ENCODE assay signal across 27 cellular contexts in the genomic region with DNA sequence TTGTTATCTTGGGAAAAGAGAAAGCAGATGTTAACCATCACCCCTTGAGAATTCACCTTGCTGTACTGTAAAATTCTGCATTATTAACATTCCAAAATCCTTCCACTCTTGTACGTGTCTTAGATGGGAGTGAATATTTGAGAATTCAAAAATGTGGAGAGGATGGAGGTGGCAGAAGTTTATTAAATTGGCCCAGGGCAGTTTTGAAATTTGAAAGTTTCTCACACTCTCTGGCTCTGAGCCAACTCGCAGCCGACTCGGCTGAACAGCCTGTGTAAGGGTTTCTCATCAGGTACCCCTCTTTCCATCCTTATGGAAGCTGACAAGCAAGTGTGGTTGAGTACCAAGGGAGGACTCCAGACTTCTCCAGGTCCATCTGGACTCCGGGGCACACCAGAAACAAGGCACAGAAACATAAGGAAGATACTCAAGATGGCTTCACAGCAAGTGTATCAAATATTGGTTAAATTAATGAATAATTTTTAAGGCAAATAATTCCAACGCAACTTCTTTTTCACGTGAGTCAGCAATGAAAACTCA. TPM values are rescaled to one million over a fixed set of nuclear protein-coding genes. Genes with fewer than 3 reads are reported as not detected.
A peak's percentile ranks its signal among the peaks of the same experiment; 100 is the strongest.
DNase-seq lines count a peak whose midpoint lies in the region; ATAC-seq, FAIRE-seq and TF ChIP-seq lines count a peak whose summit lies in the region.
"Had no signal": no experiment of that assay in that cellular context is flagged by ENCODE, and none has a peak within 500 bp of the region (broad histone marks: within the 10 kb centered on the region; RNA-seq: fewer than 3 reads in every experiment).

No MANE protein-coding gene starts in this region.

- no peak overlapping the region for H3K4me2 ChIP-seq in K562 (ENCODE audit: insufficient read depth, low read length)

- POLR2A ChIA-PET in K562 (lab: Yijun Ruan, JAX) = interaction anchor here (1.3 kb wide), 1 partner anchor 9 kb away, joined by 3 read pairs; no protein-coding TSS in a partner anchor

- no peak for TF ChIP-seq POLR2A in K562 (conservative IDR thresholded peaks at IDR 0.05)

- H3K4me1 Mint-ChIP-seq in nephron = peaks cover 17% of the 10 kb centered on the region

- peak overlapping the region; percentile 87 for H2AFZ ChIP-seq in K562 (ENCODE audit: low read depth, low read length)
- H2AFZ ChIP-seq: GM23338 had no signal

- peak overlapping the region in 2 of 3 experiments; percentile 21 to 40 for H3K4me3 Mint-ChIP-seq in nephron
- H3K4me3 Mint-ChIP-seq: CD4-positive, alpha-beta T cell; GM23338; HFFc6 had no signal

- H3K9me3 Mint-ChIP-seq in nephron = no peaks in the 10 kb centered on the region
- H3K9me3 Mint-ChIP-seq: CD4-positive, alpha-beta T cell; HFFc6; IgD-negative memory B cell had no signal

- peak; percentile 70 for FAIRE-seq in GM19239 (lab: Jason Lieb, UNC)
- FAIRE-seq in K562 (lab: Jason Lieb, UNC) = no peak
- FAIRE-seq: A204.1, D721Med, HepG2, HTR-8/SVneo had no signal

- intact Hi-C loops in K562 (cut with micrococcal nuclease) (loop anchor here (10.0 kb wide), 1 partner anchor 70 kb away; no protein-coding TSS in a partner anchor), ascending aorta (cut with DNase I) (no loop called here)

- BruUV-seq in K562 (replicated peaks; lab: Mats Ljungman, UMichigan) = no TSS peak

- peak overlapping the region in 2 of 3 experiments; percentile 14 to 26 for H3K27ac Mint-ChIP-seq in nephron
- H3K27ac Mint-ChIP-seq: CD4-positive, alpha-beta T cell; GM23338; HFFc6; IgD-negative memory B cell had no signal

- no peak for ATAC-seq in K562
- ATAC-seq: GM23338, HCT116, HepG2 had no signal

- H3K27me3 ChIP-seq in K562 (ENCODE audit: control insufficient read depth in 2 of 2, insufficient read depth in 2 of 2, low read length in 2 of 2) (no peaks in the 10 kb centered on the region), ascending aorta (peaks cover 19% of the 10 kb centered on the region)

- no peaks in the 10 kb centered on the region for H3K36me3 Mint-ChIP-seq in nephron (ENCODE audit: low read depth)

- CTCF ChIA-PET in K562 (lab: Yijun Ruan, JAX; ENCODE audit: low intra/inter-chr PET ratio) = no interaction called here

- H3K9me1 ChIP-seq in K562 (ENCODE audit: control insufficient read depth, insufficient read depth, low read length) = no peaks in the 10 kb centered on the region

- H3K36me3 ChIP-seq in K562 (ENCODE audit: control insufficient read depth, insufficient read depth, low read length) (no peaks in the 10 kb centered on the region), ascending aorta (no peaks in the 10 kb centered on the region)

- no peaks in the 10 kb centered on the region for H4K20me1 ChIP-seq in K562 (replicated peaks; ENCODE audit: control insufficient read depth, insufficient read depth, low read length)

- no peaks in the 10 kb centered on the region for H3K79me2 ChIP-seq in K562 (ENCODE audit: control insufficient read depth, insufficient read depth, low read length)

- H3K9me3 ChIP-seq in K562 (replicated peaks; ENCODE audit: control insufficient read depth, insufficient read depth, low read depth, low read length) (peaks cover 21% of the 10 kb centered on the region), ascending aorta (no peaks in the 10 kb centered on the region)
- H3K9me3 ChIP-seq: Caco-2 had no signal

- WGBS in K562 (ENCODE audit: insufficient coverage, low coverage, missing lambda C conversion rate) = 55% methylated on average over 7 of the region's 7 CpGs

- TF ChIP-seq CTCF in K562 (IDR thresholded peaks at IDR 0.05 in 2 of 3, conservative IDR thresholded peaks at IDR 0.05 in 1 of 3; ENCODE audit: insufficient read depth in 2 of 3, low read depth in 1 of 3, low read length in 3 of 3) (no peak), nephron (IDR thresholded peaks at IDR 0.05; ENCODE audit: unreplicated experiment in 3 of 3) (no peak), ascending aorta (IDR thresholded peaks at IDR 0.05) (no peak)

- H3K9ac ChIP-seq in K562 (ENCODE audit: insufficient read depth in 1 of 2, low read depth in 2 of 2, low read length in 2 of 2) = no peak overlapping the region; a peak in 1 of 4 replicates

- in situ Hi-C loops in K562 (cut with MboI) = no loop called here

- no peak for TF ChIP-seq EP300 in K562 (IDR thresholded peaks at IDR 0.05; ENCODE audit: low read length)

- H3K4me1 ChIP-seq in K562 (replicated peaks in 1 of 2; ENCODE audit: control insufficient read depth in 2 of 2, insufficient read depth in 2 of 2, low read length in 2 of 2) (peaks cover 30 to 32% of the 10 kb centered on the region in 2 experiments), ascending aorta (peaks cover 0 to 2% of the 10 kb centered on the region in 2 donors)
- H3K4me1 ChIP-seq: Caco-2 had no signal

- TF ChIP-seq RAD21 in K562 (CRISPR knock-in tag; conservative IDR thresholded peaks at IDR 0.05 in 1 of 2, IDR thresholded peaks at IDR 0.05 in 1 of 2) = no peak

- H3K27ac ChIP-seq in K562 (ENCODE audit: extremely low read depth, low read depth, low read length) (no peak overlapping the region; the same call in 2 of the 3 replicates), ascending aorta (no peak overlapping the region)
- H3K27ac ChIP-seq: C4-2B, HL-60 had no signal

- DNase-seq in GM19239 (ENCODE audit: insufficient read length, low spot score) (no peak), NCI-H2171 (lab: John Stamatoyannopoulos, UW) (peak; percentile 27), K562 (ENCODE audit: extremely low read depth in 1 of 4, low spot score in 3 of 4) (peak in 3 of 4 experiments; percentile 48 to 55 (median 50)), ascending aorta (ENCODE audit: low spot score in 2 of 2) (no peak), DMS53 (lab: John Stamatoyannopoulos, UW) (no peak), HUDEP-2 (lab: John Stamatoyannopoulos, UW; ENCODE audit: unreplicated experiment in 76 of 76) (no peak)
- no peak for DNase-seq in stimulated activated naive CD4-positive, alpha-beta T cell (lab: John Stamatoyannopoulos, UW)
- DNase-seq: ACHN; AML-193; Caco-2; CD4-positive, alpha-beta T cell; DND-41; EL; H7; HFFc6; KG1 had no signal

- H3K4me3 ChIP-seq in K562 (no peak overlapping the region), ascending aorta (no peak overlapping the region)
- H3K4me3 ChIP-seq: GM12878, GM23338 had no signal

- peaks cover 79% of the 10 kb centered on the region for H3K27me3 Mint-ChIP-seq in nephron (ENCODE audit: low read depth)

TF ChIP-seq in K562, 482 proteins besides CTCF, POLR2A, EP300 and RAD21 (continues in another document):
- TF ChIP-seq CTCFL (IDR thresholded peaks at IDR 0.05; ENCODE audit: borderline replicate concordance, insufficient read depth, low read depth, low read length, poor library complexity, severe bottlenecking) = no peak
- no peak for TF ChIP-seq RFX1 (IDR thresholded peaks at IDR 0.05)

RNA-seq across cellular contexts. Expression of gene RRAGC, which starts 45.1 kb away (rescaled TPM):
- total RNA-seq in K562 (2011; cell fraction: chromatin; rRNA removed; ENCODE audit: low replicate concordance) = 9.8 and 29.7 TPM in 2 replicates
- total RNA-seq in K562 (2011; cell fraction: nucleolus; rRNA removed) = 6.5 and 6.7 TPM in 2 replicates
- total RNA-seq in K562 (2011; cell fraction: nucleoplasm; rRNA removed) = 12.3 and 24.0 TPM in 2 replicates
- total RNA-seq in K562 (2014; rRNA removed) (3.9 and 4.4 TPM in 2 replicates), K562 (2014; rRNA removed; fragmentation: Illumina TruSeq; extraction: Trizol) (10.7 and 11.9 TPM in 2 replicates), K562 (2015; rRNA removed; fragmentation: Illumina TruSeq; extraction: Trizol) (13.1 and 13.4 TPM in 2 replicates), K562 (2021) (13.6 and 14.6 TPM in 2 replicates), ascending aorta (6.2 TPM)
- polyA plus RNA-seq in K562 (2011; rRNA removed) (9.4 and 10.9 TPM in 2 replicates), K562 (2014; fragmentation: Illumina TruSeq; extraction: Trizol) (14.2 and 14.8 TPM in 2 replicates), K562 (2014; fragmentation: Nextera tagmentation; extraction: Ambion mirVana) (10 to 100 TPM; 10.4 to 16.9 TPM), K562 (2014; rRNA removed) (7.3 and 10.6 TPM in 2 replicates)
- 2.7 and 7.6 TPM in 2 replicates for polyA plus RNA-seq in K562 (2011; cell fraction: cytosol; rRNA removed)
- 3.3 and 4.9 TPM in 2 replicates for polyA plus RNA-seq in K562 (2011; cell fraction: nucleus; rRNA removed)
- polyA plus RNA-seq in K562 (2012) = 18.3 and 27.8 TPM in 2 replicates
- 8.5 and 10.3 TPM in 2 replicates for polyA minus RNA-seq in K562 (2011; rRNA and poly(A)+ RNA removed)
- 5.1 and 5.2 TPM in 2 replicates for polyA minus RNA-seq in K562 (2011; cell fraction: cytosol; rRNA and poly(A)+ RNA removed)
- polyA minus RNA-seq in K562 (2011; cell fraction: nucleus; rRNA and poly(A)+ RNA removed) = 2.2 and 6.1 TPM in 2 replicates

RNA-seq across cellular contexts. Expression of gene MYCBP, which starts 58.6 kb away (rescaled TPM):
- total RNA-seq in K562 (2011; cell fraction: chromatin; rRNA removed; ENCODE audit: low replicate concordance) = 4.2 and 8.4 TPM in 2 replicates
- 4.3 and 4.8 TPM in 2 replicates for total RNA-seq in K562 (2011; cell fraction: nucleolus; rRNA removed)
- 12.2 and 25.1 TPM in 2 replicates for total RNA-seq in K562 (2011; cell fraction: nucleoplasm; rRNA removed)
- total RNA-seq in K562 (2014; rRNA removed) (32.3 and 33.5 TPM in 2 replicates), K562 (2014; rRNA removed; fragmentation: Illumina TruSeq; extraction: Trizol) (76.2 and 86.3 TPM in 2 replicates), K562 (2015; rRNA removed; fragmentation: Illumina TruSeq; extraction: Trizol) (43.9 and 49.6 TPM in 2 replicates), K562 (2021) (78.9 and 92.3 TPM in 2 replicates), ascending aorta (0.64 TPM)
- polyA plus RNA-seq in K562 (2011; rRNA removed) (61.3 and 72.9 TPM in 2 replicates), K562 (2014; fragmentation: Illumina TruSeq; extraction: Trizol) (64.4 and 71.2 TPM in 2 replicates), K562 (2014; fragmentation: Nextera tagmentation; extraction: Ambion mirVana) (100 to 1,000 TPM; 227 to 253 TPM), K562 (2014; rRNA removed) (51.4 and 53.7 TPM in 2 replicates)
- 28.2 and 58.9 TPM in 2 replicates for polyA plus RNA-seq in K562 (2011; cell fraction: cytosol; rRNA removed)
- 14.8 and 26.1 TPM in 2 replicates for polyA plus RNA-seq in K562 (2011; cell fraction: nucleus; rRNA removed)
- polyA plus RNA-seq in K562 (2012) = 40.5 and 51.2 TPM in 2 replicates
- polyA minus RNA-seq in K562 (2011; rRNA and poly(A)+ RNA removed) = 47.8 and 54.5 TPM in 2 replicates
- 16.3 and 23.9 TPM in 2 replicates for polyA minus RNA-seq in K562 (2011; cell fraction: cytosol; rRNA and poly(A)+ RNA removed)
- 3.2 and 8.7 TPM in 2 replicates for polyA minus RNA-seq in K562 (2011; cell fraction: nucleus; rRNA and poly(A)+ RNA removed)

Comparison
In these comparisons a context has a peak if more than half of its experiments do, and no peak if none do; other contexts are left out.
1. DNase-seq: peak in NCI-H2171 (single experiment) and K562 (3 of 4); none in GM19239 (single experiment), ascending aorta (0 of 2), DMS53 (single experiment), stimulated activated naive CD4-positive, alpha-beta T cell (0 of 6) and HUDEP-2 (0 of 76).